ENCODE assay signal across 1 cellular context in genomic region chr5:73189816-73190451, GRCh38.
A peak's percentile ranks its signal among the peaks of the same experiment; 100 is the strongest.
TF ChIP-seq lines count a peak whose summit lies in the region.

No MANE protein-coding gene starts in this region.

TF ChIP-seq in HEK293, 187 proteins besides CTCF, POLR2A, EP300 and RAD21 (continued from another document):
- TF ChIP-seq, protein P1, sequence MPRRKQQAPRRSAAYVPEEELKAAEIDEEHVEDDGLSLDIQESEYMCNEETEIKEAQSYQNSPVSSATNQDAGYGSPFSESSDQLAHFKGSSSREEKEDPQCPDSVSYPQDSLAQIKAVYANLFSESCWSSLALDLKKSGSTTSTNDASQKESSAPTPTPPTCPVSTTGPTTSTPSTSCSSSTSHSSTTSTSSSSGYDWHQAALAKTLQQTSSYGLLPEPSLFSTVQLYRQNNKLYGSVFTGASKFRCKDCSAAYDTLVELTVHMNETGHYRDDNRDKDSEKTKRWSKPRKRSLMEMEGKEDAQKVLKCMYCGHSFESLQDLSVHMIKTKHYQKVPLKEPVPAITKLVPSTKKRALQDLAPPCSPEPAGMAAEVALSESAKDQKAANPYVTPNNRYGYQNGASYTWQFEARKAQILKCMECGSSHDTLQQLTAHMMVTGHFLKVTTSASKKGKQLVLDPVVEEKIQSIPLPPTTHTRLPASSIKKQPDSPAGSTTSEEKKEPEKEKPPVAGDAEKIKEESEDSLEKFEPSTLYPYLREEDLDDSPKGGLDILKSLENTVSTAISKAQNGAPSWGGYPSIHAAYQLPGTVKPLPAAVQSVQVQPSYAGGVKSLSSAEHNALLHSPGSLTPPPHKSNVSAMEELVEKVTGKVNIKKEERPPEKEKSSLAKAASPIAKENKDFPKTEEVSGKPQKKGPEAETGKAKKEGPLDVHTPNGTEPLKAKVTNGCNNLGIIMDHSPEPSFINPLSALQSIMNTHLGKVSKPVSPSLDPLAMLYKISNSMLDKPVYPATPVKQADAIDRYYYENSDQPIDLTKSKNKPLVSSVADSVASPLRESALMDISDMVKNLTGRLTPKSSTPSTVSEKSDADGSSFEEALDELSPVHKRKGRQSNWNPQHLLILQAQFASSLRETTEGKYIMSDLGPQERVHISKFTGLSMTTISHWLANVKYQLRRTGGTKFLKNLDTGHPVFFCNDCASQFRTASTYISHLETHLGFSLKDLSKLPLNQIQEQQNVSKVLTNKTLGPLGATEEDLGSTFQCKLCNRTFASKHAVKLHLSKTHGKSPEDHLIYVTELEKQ (tag by site-specific recombination; IDR thresholded peaks at IDR 0.05; ENCODE audit: borderline replicate concordance), result no peak
- TF ChIP-seq ZNF121 (tag by site-specific recombination; IDR thresholded peaks at IDR 0.05) (no peak), ZNF623 (tag by site-specific recombination; IDR thresholded peaks at IDR 0.05) (no peak), ZEB2 (tag by site-specific recombination; IDR thresholded peaks at IDR 0.05) (no peak), ZNF785 (tag by site-specific recombination; IDR thresholded peaks at IDR 0.05) (no peak), ZNF488 (tag by site-specific recombination; IDR thresholded peaks at IDR 0.05) (no peak), ZBTB48 (tag by site-specific recombination; IDR thresholded peaks at IDR 0.05) (0 out of 2 replicates have a peak, but pooled peaks have one; percentile 17), ZNF561 (tag by site-specific recombination; IDR thresholded peaks at IDR 0.05; ENCODE audit: borderline replicate concordance) (no peak), REPIN1 (tag by site-specific recombination; IDR thresholded peaks at IDR 0.05; ENCODE audit: low read depth) (no peak), SP3 (tag by site-specific recombination; IDR thresholded peaks at IDR 0.05) (no peak), ZNF157 (tag by site-specific recombination; IDR thresholded peaks at IDR 0.05) (no peak), ZNF24 (tag by site-specific recombination; IDR thresholded peaks at IDR 0.05) (no peak), ZNF624 (tag by site-specific recombination; IDR thresholded peaks at IDR 0.05) (no peak), ZFP3 (tag by site-specific recombination; IDR thresholded peaks at IDR 0.05; ENCODE audit: low read depth) (no peak), ZNF670 (tag by site-specific recombination; IDR thresholded peaks at IDR 0.05; ENCODE audit: low read depth) (no peak), ZNF701 (tag by site-specific recombination; IDR thresholded peaks at IDR 0.05) (no peak), GLI2 (tag by site-specific recombination; IDR thresholded peaks at IDR 0.05; ENCODE audit: borderline replicate concordance, low read depth) (no peak), ZNF133 (tag by site-specific recombination; IDR thresholded peaks at IDR 0.05) (no peak), ZNF521 (tag by site-specific recombination; IDR thresholded peaks at IDR 0.05) (no peak), ZNF585B (tag by site-specific recombination; IDR thresholded peaks at IDR 0.05) (no peak), ZNF391 (tag by site-specific recombination; IDR thresholded peaks at IDR 0.05; ENCODE audit: borderline replicate concordance, low read depth) (no peak), ZBTB8A (tag by site-specific recombination; IDR thresholded peaks at IDR 0.05) (peak; percentile 11; the same call in 1 of the 2 replicates), ZNF366 (tag by site-specific recombination; conservative IDR thresholded peaks at IDR 0.05) (no peak), OSR2 (tag by site-specific recombination; IDR thresholded peaks at IDR 0.05) (no peak), ZNF292 (tag by site-specific recombination; IDR thresholded peaks at IDR 0.05; ENCODE audit: borderline replicate concordance, low read depth) (no peak), KLF7 (tag by site-specific recombination; IDR thresholded peaks at IDR 0.05; ENCODE audit: borderline replicate concordance) (no peak), ZNF155 (tag by site-specific recombination; IDR thresholded peaks at IDR 0.05) (no peak), ZNF266 (tag by site-specific recombination; IDR thresholded peaks at IDR 0.05; ENCODE audit: low read depth) (no peak), ZNF169 (tag by site-specific recombination; IDR thresholded peaks at IDR 0.05) (no peak), ZNF350 (tag by site-specific recombination; IDR thresholded peaks at IDR 0.05) (no peak), ZNF302 (tag by site-specific recombination; IDR thresholded peaks at IDR 0.05; ENCODE audit: low read depth) (no peak), ZNF654 (tag by site-specific recombination; IDR thresholded peaks at IDR 0.05; ENCODE audit: low read depth) (no peak), KLF17 (tag by site-specific recombination; IDR thresholded peaks at IDR 0.05) (no peak), ZNF37A (tag by site-specific recombination; IDR thresholded peaks at IDR 0.05) (no peak), SCRT2 (tag by site-specific recombination; IDR thresholded peaks at IDR 0.05) (no peak), ZNF175 (tag by site-specific recombination; IDR thresholded peaks at IDR 0.05) (no peak), ZBTB17 (tag by site-specific recombination; IDR thresholded peaks at IDR 0.05) (0 out of 2 replicates have a peak, but pooled peaks have one; percentile 19), ZNF677 (tag by site-specific recombination; IDR thresholded peaks at IDR 0.05) (no peak), ZNF362 (tag by site-specific recombination; IDR thresholded peaks at IDR 0.05) (no peak), IKZF3 (tag by site-specific recombination; IDR thresholded peaks at IDR 0.05) (peak; percentile 32; the same call in 1 of the 2 replicates)
- TF ChIP-seq, protein P2, sequence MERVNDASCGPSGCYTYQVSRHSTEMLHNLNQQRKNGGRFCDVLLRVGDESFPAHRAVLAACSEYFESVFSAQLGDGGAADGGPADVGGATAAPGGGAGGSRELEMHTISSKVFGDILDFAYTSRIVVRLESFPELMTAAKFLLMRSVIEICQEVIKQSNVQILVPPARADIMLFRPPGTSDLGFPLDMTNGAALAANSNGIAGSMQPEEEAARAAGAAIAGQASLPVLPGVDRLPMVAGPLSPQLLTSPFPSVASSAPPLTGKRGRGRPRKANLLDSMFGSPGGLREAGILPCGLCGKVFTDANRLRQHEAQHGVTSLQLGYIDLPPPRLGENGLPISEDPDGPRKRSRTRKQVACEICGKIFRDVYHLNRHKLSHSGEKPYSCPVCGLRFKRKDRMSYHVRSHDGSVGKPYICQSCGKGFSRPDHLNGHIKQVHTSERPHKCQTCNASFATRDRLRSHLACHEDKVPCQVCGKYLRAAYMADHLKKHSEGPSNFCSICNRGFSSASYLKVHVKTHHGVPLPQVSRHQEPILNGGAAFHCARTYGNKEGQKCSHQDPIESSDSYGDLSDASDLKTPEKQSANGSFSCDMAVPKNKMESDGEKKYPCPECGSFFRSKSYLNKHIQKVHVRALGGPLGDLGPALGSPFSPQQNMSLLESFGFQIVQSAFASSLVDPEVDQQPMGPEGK (tag by site-specific recombination; IDR thresholded peaks at IDR 0.05), result no peak
- TF ChIP-seq, protein P3, sequence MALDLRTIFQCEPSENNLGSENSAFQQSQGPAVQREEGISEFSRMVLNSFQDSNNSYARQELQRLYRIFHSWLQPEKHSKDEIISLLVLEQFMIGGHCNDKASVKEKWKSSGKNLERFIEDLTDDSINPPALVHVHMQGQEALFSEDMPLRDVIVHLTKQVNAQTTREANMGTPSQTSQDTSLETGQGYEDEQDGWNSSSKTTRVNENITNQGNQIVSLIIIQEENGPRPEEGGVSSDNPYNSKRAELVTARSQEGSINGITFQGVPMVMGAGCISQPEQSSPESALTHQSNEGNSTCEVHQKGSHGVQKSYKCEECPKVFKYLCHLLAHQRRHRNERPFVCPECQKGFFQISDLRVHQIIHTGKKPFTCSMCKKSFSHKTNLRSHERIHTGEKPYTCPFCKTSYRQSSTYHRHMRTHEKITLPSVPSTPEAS (tag by site-specific recombination; IDR thresholded peaks at IDR 0.05), result no peak
